9 cellular contexts compared by ENCODE assay signal in genomic region chr6:105793132-105793531, GRCh38.
DNase-seq lines count a peak whose midpoint lies in the region; ATAC-seq, FAIRE-seq and TF ChIP-seq lines count a peak whose summit lies in the region.
"Had no signal": no experiment of that assay in that cellular context is flagged by ENCODE, and none has a peak within 500 bp of the region (broad histone marks: within the 10 kb centered on the region; RNA-seq: fewer than 3 reads in every experiment).

No MANE protein-coding gene starts in this region.

- TF ChIP-seq EP300 in HepG2 (IDR thresholded peaks at IDR 0.05; ENCODE audit: low read depth in 2 of 2, low read length in 2 of 2) (no peak), HepG2 (CRISPR knock-in tag; IDR thresholded peaks at IDR 0.05; ENCODE audit: borderline replicate concordance) (no peak)

- no peak overlapping the region for H3K27ac Mint-ChIP-seq in T-helper 17 cell

- no TSS peak for BruUV-seq in HepG2 (replicated peaks; lab: Mats Ljungman, UMichigan)

- peaks cover 18% of the 10 kb centered on the region; the same call in 1 of the 2 replicates for H3K4me1 ChIP-seq in HepG2 (ENCODE audit: insufficient read depth, low read length)

- FAIRE-seq in HepG2 (lab: Jason Lieb, UNC), result no peak

- intact Hi-C loops in HepG2 (cut with micrococcal nuclease; ENCODE audit: unreplicated experiment), result no loop called here

- CTCF ChIA-PET in HepG2 (lab: Yijun Ruan, JAX; ENCODE audit: low intra/inter-chr PET ratio, low total read pairs), result no interaction called here

- H3K4me2 ChIP-seq in HepG2 (ENCODE audit: low read depth, low read length), result no peak overlapping the region
- H3K4me2 ChIP-seq: KMS-11 had no signal

- in situ Hi-C loops in HepG2 (cut with HindIII; ENCODE audit: extremely low pct_ligation_motif_present, low pct_unique_long_range_greater_than_20kb), result no loop called here
- in situ Hi-C loops in GM13977 (cut with MboI; ENCODE audit: low pct_unique_long_range_greater_than_20kb, low sequenced_read_pairs, unreplicated experiment), result no loop called here

- H3K4me1 Mint-ChIP-seq in T-helper 17 cell, result peaks cover 13% of the 10 kb centered on the region

- H3K27me3 ChIP-seq in HepG2 (ENCODE audit: control insufficient read depth in 1 of 2, insufficient read depth in 2 of 2, low read length in 2 of 2), result no peaks in the 10 kb centered on the region

- ATAC-seq in HG03354 (IDR thresholded peaks at IDR 0.05; ENCODE audit: poor library complexity, severe bottlenecking, unreplicated experiment) (peak; percentile 48), T-helper 17 cell (peak; percentile 66), HepG2 (no peak), HG02852 (IDR thresholded peaks at IDR 0.05; ENCODE audit: unreplicated experiment) (no peak)

- no peak overlapping the region for H3K4me3 ChIP-seq in HepG2 (replicated peaks in 1 of 3; ENCODE audit: insufficient read depth in 1 of 3, low read depth in 2 of 3, low read length in 3 of 3)

- WGBS in HepG2 (ENCODE audit: low lambda C conversion rate), result 9% methylated on average over 4 of the region's 4 CpGs

- TF ChIP-seq POLR2A in HepG2 (IDR thresholded peaks at IDR 0.05; ENCODE audit: insufficient read depth in 1 of 2, low read depth in 2 of 2, low read length in 2 of 2), result no peak

- H3K27me3 Mint-ChIP-seq in T-helper 17 cell, result peaks cover 2% of the 10 kb centered on the region

- no peaks in the 10 kb centered on the region for H3K36me3 Mint-ChIP-seq in T-helper 17 cell (ENCODE audit: low read depth)

- H3K4me3 Mint-ChIP-seq in T-helper 17 cell, result no peak overlapping the region

- no peak for TF ChIP-seq RAD21 in HepG2 (CRISPR knock-in tag; IDR thresholded peaks at IDR 0.05)

- H3K79me2 ChIP-seq in HepG2 (ENCODE audit: insufficient read depth, low read length), result no peaks in the 10 kb centered on the region

- POLR2A ChIA-PET in HepG2 (lab: Yijun Ruan, JAX), result no interaction called here

- no peak overlapping the region for H3K9ac ChIP-seq in HepG2 (ENCODE audit: insufficient read depth, low read depth, low read length)
- H3K9ac ChIP-seq: KMS-11 had no signal

- no peak overlapping the region for H2AFZ ChIP-seq in HepG2 (ENCODE audit: low read length)

- no peak overlapping the region for H3K27ac ChIP-seq in HepG2 (ENCODE audit: extremely low read length, insufficient read depth, low read length)
- H3K27ac ChIP-seq: KMS-11 had no signal

- H3K9me3 ChIP-seq in T-helper 17 cell (ENCODE audit: control insufficient read depth, low read length, poor library complexity, severe bottlenecking) (no peaks in the 10 kb centered on the region), HepG2 (ENCODE audit: low read length) (no peaks in the 10 kb centered on the region)

- no peaks in the 10 kb centered on the region for H4K20me1 ChIP-seq in HepG2 (ENCODE audit: insufficient read depth, low read length)

- DNase-seq in ELR (ENCODE audit: low read depth) (peak; percentile 50), T-helper 17 cell (no peak), HepG2 (ENCODE audit: low spot score) (no peak), GM13977 (ENCODE audit: low spot score) (no peak), NCI-H2171 (lab: John Stamatoyannopoulos, UW) (no peak)
- no peak for DNase-seq in central memory CD4-positive, alpha-beta T cell

- no peaks in the 10 kb centered on the region for H3K36me3 ChIP-seq in HepG2 (replicated peaks in 1 of 2; ENCODE audit: control insufficient read depth in 1 of 2, insufficient read depth in 2 of 2, low read length in 2 of 2)

- no peak for TF ChIP-seq CTCF in HepG2 (CRISPR knock-in tag; IDR thresholded peaks at IDR 0.05)
- TF ChIP-seq CTCF in GM13977 (IDR thresholded peaks at IDR 0.05; ENCODE audit: extremely low read depth, insufficient read depth, missing control alignments), result no peak

TF ChIP-seq in HepG2, 621 proteins besides CTCF, POLR2A, EP300 and RAD21:
- TF ChIP-seq ZNF629 (CRISPR knock-in tag; conservative IDR thresholded peaks at IDR 0.05), result 0 out of 2 replicates have a peak, but pooled peaks have one; percentile 32
- TF ChIP-seq SMAD3 (CRISPR knock-in tag; IDR thresholded peaks at IDR 0.05), result no peak

Comparison
In these comparisons a context has a peak if more than half of its experiments do, and no peak if none do; other contexts are left out.
1. ATAC-seq: peak in HG03354 (single experiment) and T-helper 17 cell (single experiment); none in HepG2 (single experiment) and HG02852 (single experiment).